14 cellular contexts compared by ENCODE assay signal in the genomic region with DNA sequence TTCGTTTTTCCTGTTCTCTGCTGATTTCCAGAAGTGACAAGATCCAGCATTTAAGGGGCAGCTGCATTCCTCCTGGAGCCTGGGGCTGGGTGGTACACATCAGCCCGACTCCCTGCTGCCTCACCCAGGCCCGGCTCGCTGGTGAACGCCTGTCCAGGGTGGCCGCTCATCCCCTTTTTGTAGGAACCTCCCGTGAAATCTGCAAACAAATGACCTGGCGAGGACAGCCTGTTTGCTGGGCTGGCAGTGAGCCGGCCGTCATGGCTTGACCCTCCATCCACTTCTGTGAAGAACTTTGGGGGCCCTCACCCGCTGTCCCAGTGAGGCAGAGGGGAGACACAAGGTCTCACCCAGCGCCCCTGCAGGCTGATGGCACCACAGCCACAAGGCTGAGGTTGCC. TPM values are rescaled to one million over a fixed set of nuclear protein-coding genes. Genes with fewer than 3 reads are reported as not detected.
A peak's percentile ranks its signal among the peaks of the same experiment; 100 is the strongest.
DNase-seq lines count a peak whose midpoint lies in the region; TF ChIP-seq lines count a peak whose summit lies in the region.
"Had no signal": no experiment of that assay in that cellular context is flagged by ENCODE, and none has a peak within 500 bp of the region (broad histone marks: within the 10 kb centered on the region; RNA-seq: fewer than 3 reads in every experiment).

No MANE protein-coding gene starts in this region.

- H3K36me3 ChIP-seq in BE2C, result peaks cover 71% of the 10 kb centered on the region
- peaks cover 0 to 93% (median 0%) of the 10 kb centered on the region in 3 donors for H3K36me3 ChIP-seq in Peyer's patch
- peaks cover 93% of the 10 kb centered on the region for H3K36me3 ChIP-seq in osteoblast (ENCODE audit: insufficient read depth, low read length)

- H3K27me3 Mint-ChIP-seq in dendritic cell treated with granulocyte-macrophage colony-stimulating factor and Interleukin-4, amounts not matched to agents 40 ng/mL and 50 ng/mL, for 4 days, result no peaks in the 10 kb centered on the region

- peak overlapping the region; percentile 7 for H3K27ac Mint-ChIP-seq in dendritic cell treated with granulocyte-macrophage colony-stimulating factor and Interleukin-4, amounts not matched to agents 40 ng/mL and 50 ng/mL, for 4 days

- no peak overlapping the region for H2AFZ ChIP-seq in osteoblast (ENCODE audit: low read length)

- TF ChIP-seq CTCF in BE2C (IDR thresholded peaks at IDR 0.05; ENCODE audit: low read depth, low read length) (no peak), Peyer's patch (IDR thresholded peaks at IDR 0.05) (no peak), osteoblast (IDR thresholded peaks at IDR 0.05; ENCODE audit: extremely low read depth, low read depth, low read length) (no peak), coronary artery (IDR thresholded peaks at IDR 0.05) (no peak)

- peaks cover 20% of the 10 kb centered on the region for H3K4me1 Mint-ChIP-seq in dendritic cell treated with granulocyte-macrophage colony-stimulating factor and Interleukin-4, amounts not matched to agents 40 ng/mL and 50 ng/mL, for 4 days (ENCODE audit: low read depth)

- H3K4me1 ChIP-seq in BE2C (peaks cover 8% of the 10 kb centered on the region), Peyer's patch (peaks cover 0 to 11% (median 0%) of the 10 kb centered on the region in 4 donors), osteoblast (ENCODE audit: insufficient read depth, low read length) (no peaks in the 10 kb centered on the region)
- H3K4me1 ChIP-seq: Caco-2, vagina had no signal

- H3K27ac ChIP-seq in Peyer's patch (no peak overlapping the region), osteoblast (ENCODE audit: low read depth, low read length) (no peak overlapping the region), coronary artery (no peak overlapping the region)
- H3K27ac ChIP-seq: neutrophil, vagina had no signal

- H3K4me2 ChIP-seq in osteoblast (ENCODE audit: insufficient read depth, low read length), result no peak overlapping the region

- no peak overlapping the region for H3K4me3 ChIP-seq in BE2C (ENCODE audit: low read depth, low read length)
- H3K4me3 ChIP-seq in Peyer's patch, result no peak overlapping the region
- no peak overlapping the region for H3K4me3 ChIP-seq in osteoblast (ENCODE audit: insufficient read depth, low read length)
- H3K4me3 ChIP-seq in coronary artery, result no peak overlapping the region
- H3K4me3 ChIP-seq: vagina had no signal

- no peak for TF ChIP-seq POLR2A in Peyer's patch (IDR thresholded peaks at IDR 0.05)

- H3K27me3 ChIP-seq in BE2C (no peaks in the 10 kb centered on the region), Peyer's patch (no peaks in the 10 kb centered on the region), osteoblast (ENCODE audit: insufficient read depth, low read length) (no peaks in the 10 kb centered on the region)
- H3K27me3 ChIP-seq: neutrophil, vagina had no signal

- H3K9me3 ChIP-seq in BE2C (no peaks in the 10 kb centered on the region), Peyer's patch (no peaks in the 10 kb centered on the region), osteoblast (ENCODE audit: low read depth, low read length) (no peaks in the 10 kb centered on the region)
- H3K9me3 ChIP-seq: Caco-2, neutrophil, vagina had no signal

- H3K9me3 Mint-ChIP-seq in dendritic cell treated with granulocyte-macrophage colony-stimulating factor and Interleukin-4, amounts not matched to agents 40 ng/mL and 50 ng/mL, for 4 days, result no peaks in the 10 kb centered on the region

- peaks cover 97% of the 10 kb centered on the region for H3K36me3 Mint-ChIP-seq in dendritic cell treated with granulocyte-macrophage colony-stimulating factor and Interleukin-4, amounts not matched to agents 40 ng/mL and 50 ng/mL, for 4 days (ENCODE audit: low read depth)

- DNase-seq in BE2C, result peak; percentile 2
- DNase-seq in Peyer's patch, result peak in 2 of 3 donors; percentile 21 to 32
- DNase-seq in osteoblast (ENCODE audit: insufficient read length, low spot score, missing footprints), result peak; percentile 17
- no peak for DNase-seq in coronary artery (ENCODE audit: low spot score)
- DNase-seq in NCI-H2196 treated with DMSO at 0.1 percent for 48 hours (lab: John Stamatoyannopoulos, UW; ENCODE audit: unreplicated experiment), result no peak
- no peak for DNase-seq in NK-92 treated with Interleukin-12 subunit alpha and Interleukin-12 subunit beta, amount 100 ng/mL, for 24 hours (lab: John Stamatoyannopoulos, UW)
- DNase-seq: activated CD4-positive, alpha-beta T cell treated with anti-CD3 and anti-CD28 coated beads, Interleukin-2, amount 50 U/mL, for 1 hour; foreskin fibroblast; NCI-H1436 treated with DMSO at 0.1 percent for 48 hours; stimulated activated CD4-positive, alpha-beta T cell treated with anti-CD3 and anti-CD28 coated beads, Interleukin-2, amount 100 ng/mL, for 24 hours had no signal

- no peak overlapping the region for H3K4me3 Mint-ChIP-seq in dendritic cell treated with granulocyte-macrophage colony-stimulating factor and Interleukin-4, amounts not matched to agents 40 ng/mL and 50 ng/mL, for 4 days

- peaks cover 3% of the 10 kb centered on the region for H4K20me1 ChIP-seq in osteoblast (ENCODE audit: insufficient read depth, low read length)

- intact Hi-C loops in dendritic cell treated with granulocyte-macrophage colony-stimulating factor and Interleukin-4, amounts not matched to agents 40 ng/mL and 50 ng/mL, for 4 days (cut with micrococcal nuclease), result no loop called here

- peaks cover 3% of the 10 kb centered on the region for H3K79me2 ChIP-seq in osteoblast (ENCODE audit: insufficient read depth, low read length)

RNA-seq across cellular contexts. Expression of a gene that starts 39.0 kb away (rescaled TPM):
- 58.6 TPM for polyA plus RNA-seq in BE2C (2012; ENCODE audit: insufficient read depth, insufficient read length, low read depth)
- total RNA-seq in Peyer's patch, result 100 to 1,000 TPM in 2 of 4 donors, 10 to 100 TPM in 2; 88.3 to 154 (median 124) TPM
- 191 and 194 TPM in 2 replicates for total RNA-seq in osteoblast

Comparison
In these comparisons a context has a peak if more than half of its experiments do, and no peak if none do; other contexts are left out.
1. DNase-seq: peak in BE2C (single experiment), Peyer's patch (2 of 3) and osteoblast (single experiment); none in coronary artery (single experiment), NCI-H2196 treated with DMSO at 0.1 percent for 48 hours (single experiment) and NK-92 treated with Interleukin-12 subunit alpha and Interleukin-12 subunit beta, amount 100 ng/mL, for 24 hours (single experiment).